1 cellular context compared by ENCODE assay signal in the genomic region with DNA sequence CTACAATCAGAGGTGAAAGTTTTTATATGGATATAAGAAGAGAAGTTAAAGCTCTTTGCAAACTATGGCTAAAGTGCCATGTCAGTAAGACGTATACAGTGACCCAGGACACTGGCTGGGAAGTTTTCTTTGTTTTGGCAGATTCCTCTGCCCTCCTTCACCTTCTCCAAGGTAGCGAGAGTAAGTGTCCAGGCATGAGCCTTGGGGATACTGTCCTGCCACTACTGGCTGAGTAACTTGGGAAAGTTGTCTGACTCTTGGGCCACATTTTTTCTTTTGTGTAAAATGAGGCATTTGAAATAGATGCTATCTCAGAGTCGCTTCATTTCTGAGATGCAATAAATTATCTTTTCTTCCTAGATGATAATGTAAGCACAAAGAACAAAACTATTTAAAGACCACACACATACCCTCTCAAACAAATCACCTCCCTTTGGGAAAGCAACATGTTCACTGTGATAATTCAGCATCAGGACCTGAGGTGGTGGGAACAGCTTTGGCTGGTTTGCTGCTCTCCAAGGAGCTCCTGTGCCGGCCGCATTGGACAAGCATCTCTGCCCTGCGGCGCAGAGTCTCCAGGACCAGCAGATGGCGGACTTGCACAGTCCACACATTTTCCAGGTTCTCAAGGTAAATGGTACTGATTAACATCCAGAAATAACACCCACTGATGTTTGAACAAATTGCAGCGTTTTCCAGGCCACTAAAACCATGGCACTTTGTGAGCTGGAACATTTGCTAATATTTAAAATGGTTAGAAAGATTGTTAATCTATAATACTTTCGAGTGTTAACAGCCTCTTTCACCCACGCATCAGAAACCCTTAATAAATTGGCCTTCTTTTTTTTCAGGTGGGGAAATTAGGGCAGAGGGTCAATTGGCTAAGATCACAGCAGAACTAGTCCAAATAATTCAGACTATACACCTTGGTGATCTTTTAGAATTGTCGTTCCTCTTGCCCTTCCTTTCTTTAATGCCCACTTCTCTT.
A peak's percentile ranks its signal among the peaks of the same experiment; 100 is the strongest.
TF ChIP-seq lines count a peak whose summit lies in the region.

No MANE protein-coding gene starts in this region.

TF ChIP-seq in HepG2, 621 proteins besides CTCF, POLR2A, EP300 and RAD21 (continued from another document and continues in another):
- TF ChIP-seq, protein P1, sequence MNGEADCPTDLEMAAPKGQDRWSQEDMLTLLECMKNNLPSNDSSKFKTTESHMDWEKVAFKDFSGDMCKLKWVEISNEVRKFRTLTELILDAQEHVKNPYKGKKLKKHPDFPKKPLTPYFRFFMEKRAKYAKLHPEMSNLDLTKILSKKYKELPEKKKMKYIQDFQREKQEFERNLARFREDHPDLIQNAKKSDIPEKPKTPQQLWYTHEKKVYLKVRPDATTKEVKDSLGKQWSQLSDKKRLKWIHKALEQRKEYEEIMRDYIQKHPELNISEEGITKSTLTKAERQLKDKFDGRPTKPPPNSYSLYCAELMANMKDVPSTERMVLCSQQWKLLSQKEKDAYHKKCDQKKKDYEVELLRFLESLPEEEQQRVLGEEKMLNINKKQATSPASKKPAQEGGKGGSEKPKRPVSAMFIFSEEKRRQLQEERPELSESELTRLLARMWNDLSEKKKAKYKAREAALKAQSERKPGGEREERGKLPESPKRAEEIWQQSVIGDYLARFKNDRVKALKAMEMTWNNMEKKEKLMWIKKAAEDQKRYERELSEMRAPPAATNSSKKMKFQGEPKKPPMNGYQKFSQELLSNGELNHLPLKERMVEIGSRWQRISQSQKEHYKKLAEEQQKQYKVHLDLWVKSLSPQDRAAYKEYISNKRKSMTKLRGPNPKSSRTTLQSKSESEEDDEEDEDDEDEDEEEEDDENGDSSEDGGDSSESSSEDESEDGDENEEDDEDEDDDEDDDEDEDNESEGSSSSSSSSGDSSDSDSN (CRISPR knock-in tag; IDR thresholded peaks at IDR 0.05): no peak
- no peak for TF ChIP-seq ZNF160 (CRISPR knock-in tag; IDR thresholded peaks at IDR 0.05)
- TF ChIP-seq ZNF777 (CRISPR knock-in tag; IDR thresholded peaks at IDR 0.05): no peak
- TF ChIP-seq, protein P2, sequence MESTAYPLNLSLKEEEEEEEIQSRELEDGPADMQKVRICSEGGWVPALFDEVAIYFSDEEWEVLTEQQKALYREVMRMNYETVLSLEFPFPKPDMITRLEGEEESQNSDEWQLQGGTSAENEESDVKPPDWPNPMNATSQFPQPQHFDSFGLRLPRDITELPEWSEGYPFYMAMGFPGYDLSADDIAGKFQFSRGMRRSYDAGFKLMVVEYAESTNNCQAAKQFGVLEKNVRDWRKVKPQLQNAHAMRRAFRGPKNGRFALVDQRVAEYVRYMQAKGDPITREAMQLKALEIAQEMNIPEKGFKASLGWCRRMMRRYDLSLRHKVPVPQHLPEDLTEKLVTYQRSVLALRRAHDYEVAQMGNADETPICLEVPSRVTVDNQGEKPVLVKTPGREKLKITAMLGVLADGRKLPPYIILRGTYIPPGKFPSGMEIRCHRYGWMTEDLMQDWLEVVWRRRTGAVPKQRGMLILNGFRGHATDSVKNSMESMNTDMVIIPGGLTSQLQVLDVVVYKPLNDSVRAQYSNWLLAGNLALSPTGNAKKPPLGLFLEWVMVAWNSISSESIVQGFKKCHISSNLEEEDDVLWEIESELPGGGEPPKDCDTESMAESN (CRISPR knock-in tag; conservative IDR thresholded peaks at IDR 0.05): 0 out of 2 replicates have a peak, but pooled peaks have one; percentile 35
- 0 out of 2 replicates have a peak, but pooled peaks have one; percentile 66 for TF ChIP-seq ZNF567 (CRISPR knock-in tag; IDR thresholded peaks at IDR 0.05; ENCODE audit: borderline replicate concordance)
- TF ChIP-seq, protein P3, sequence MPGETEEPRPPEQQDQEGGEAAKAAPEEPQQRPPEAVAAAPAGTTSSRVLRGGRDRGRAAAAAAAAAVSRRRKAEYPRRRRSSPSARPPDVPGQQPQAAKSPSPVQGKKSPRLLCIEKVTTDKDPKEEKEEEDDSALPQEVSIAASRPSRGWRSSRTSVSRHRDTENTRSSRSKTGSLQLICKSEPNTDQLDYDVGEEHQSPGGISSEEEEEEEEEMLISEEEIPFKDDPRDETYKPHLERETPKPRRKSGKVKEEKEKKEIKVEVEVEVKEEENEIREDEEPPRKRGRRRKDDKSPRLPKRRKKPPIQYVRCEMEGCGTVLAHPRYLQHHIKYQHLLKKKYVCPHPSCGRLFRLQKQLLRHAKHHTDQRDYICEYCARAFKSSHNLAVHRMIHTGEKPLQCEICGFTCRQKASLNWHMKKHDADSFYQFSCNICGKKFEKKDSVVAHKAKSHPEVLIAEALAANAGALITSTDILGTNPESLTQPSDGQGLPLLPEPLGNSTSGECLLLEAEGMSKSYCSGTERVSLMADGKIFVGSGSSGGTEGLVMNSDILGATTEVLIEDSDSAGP (CRISPR knock-in tag; IDR thresholded peaks at IDR 0.05; ENCODE audit: borderline replicate concordance): no peak
- peak; percentile 97 for TF ChIP-seq SMC3 (IDR thresholded peaks at IDR 0.05; ENCODE audit: low read length)
- 0 out of 2 replicates have a peak, but pooled peaks have one; percentile 19 for TF ChIP-seq ETV5 (CRISPR knock-in tag; IDR thresholded peaks at IDR 0.05; ENCODE audit: borderline replicate concordance)
- TF ChIP-seq, protein P4, sequence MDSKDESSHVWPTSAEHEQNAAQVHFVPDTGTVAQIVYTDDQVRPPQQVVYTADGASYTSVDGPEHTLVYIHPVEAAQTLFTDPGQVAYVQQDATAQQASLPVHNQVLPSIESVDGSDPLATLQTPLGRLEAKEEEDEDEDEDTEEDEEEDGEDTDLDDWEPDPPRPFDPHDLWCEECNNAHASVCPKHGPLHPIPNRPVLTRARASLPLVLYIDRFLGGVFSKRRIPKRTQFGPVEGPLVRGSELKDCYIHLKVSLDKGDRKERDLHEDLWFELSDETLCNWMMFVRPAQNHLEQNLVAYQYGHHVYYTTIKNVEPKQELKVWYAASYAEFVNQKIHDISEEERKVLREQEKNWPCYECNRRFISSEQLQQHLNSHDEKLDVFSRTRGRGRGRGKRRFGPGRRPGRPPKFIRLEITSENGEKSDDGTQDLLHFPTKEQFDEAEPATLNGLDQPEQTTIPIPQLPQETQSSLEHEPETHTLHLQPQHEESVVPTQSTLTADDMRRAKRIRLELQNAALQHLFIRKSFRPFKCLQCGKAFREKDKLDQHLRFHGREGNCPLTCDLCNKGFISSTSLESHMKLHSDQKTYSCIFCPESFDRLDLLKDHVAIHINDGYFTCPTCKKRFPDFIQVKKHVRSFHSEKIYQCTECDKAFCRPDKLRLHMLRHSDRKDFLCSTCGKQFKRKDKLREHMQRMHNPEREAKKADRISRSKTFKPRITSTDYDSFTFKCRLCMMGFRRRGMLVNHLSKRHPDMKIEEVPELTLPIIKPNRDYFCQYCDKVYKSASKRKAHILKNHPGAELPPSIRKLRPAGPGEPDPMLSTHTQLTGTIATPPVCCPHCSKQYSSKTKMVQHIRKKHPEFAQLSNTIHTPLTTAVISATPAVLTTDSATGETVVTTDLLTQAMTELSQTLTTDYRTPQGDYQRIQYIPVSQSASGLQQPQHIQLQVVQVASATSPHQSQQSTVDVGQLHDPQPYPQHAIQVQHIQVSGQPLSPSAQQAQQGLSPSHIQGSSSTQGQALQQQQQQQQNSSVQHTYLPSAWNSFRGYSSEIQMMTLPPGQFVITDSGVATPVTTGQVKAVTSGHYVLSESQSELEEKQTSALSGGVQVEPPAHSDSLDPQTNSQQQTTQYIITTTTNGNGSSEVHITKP (CRISPR knock-in tag; IDR thresholded peaks at IDR 0.05; ENCODE audit: low read depth): no peak
- TF ChIP-seq, protein P5, sequence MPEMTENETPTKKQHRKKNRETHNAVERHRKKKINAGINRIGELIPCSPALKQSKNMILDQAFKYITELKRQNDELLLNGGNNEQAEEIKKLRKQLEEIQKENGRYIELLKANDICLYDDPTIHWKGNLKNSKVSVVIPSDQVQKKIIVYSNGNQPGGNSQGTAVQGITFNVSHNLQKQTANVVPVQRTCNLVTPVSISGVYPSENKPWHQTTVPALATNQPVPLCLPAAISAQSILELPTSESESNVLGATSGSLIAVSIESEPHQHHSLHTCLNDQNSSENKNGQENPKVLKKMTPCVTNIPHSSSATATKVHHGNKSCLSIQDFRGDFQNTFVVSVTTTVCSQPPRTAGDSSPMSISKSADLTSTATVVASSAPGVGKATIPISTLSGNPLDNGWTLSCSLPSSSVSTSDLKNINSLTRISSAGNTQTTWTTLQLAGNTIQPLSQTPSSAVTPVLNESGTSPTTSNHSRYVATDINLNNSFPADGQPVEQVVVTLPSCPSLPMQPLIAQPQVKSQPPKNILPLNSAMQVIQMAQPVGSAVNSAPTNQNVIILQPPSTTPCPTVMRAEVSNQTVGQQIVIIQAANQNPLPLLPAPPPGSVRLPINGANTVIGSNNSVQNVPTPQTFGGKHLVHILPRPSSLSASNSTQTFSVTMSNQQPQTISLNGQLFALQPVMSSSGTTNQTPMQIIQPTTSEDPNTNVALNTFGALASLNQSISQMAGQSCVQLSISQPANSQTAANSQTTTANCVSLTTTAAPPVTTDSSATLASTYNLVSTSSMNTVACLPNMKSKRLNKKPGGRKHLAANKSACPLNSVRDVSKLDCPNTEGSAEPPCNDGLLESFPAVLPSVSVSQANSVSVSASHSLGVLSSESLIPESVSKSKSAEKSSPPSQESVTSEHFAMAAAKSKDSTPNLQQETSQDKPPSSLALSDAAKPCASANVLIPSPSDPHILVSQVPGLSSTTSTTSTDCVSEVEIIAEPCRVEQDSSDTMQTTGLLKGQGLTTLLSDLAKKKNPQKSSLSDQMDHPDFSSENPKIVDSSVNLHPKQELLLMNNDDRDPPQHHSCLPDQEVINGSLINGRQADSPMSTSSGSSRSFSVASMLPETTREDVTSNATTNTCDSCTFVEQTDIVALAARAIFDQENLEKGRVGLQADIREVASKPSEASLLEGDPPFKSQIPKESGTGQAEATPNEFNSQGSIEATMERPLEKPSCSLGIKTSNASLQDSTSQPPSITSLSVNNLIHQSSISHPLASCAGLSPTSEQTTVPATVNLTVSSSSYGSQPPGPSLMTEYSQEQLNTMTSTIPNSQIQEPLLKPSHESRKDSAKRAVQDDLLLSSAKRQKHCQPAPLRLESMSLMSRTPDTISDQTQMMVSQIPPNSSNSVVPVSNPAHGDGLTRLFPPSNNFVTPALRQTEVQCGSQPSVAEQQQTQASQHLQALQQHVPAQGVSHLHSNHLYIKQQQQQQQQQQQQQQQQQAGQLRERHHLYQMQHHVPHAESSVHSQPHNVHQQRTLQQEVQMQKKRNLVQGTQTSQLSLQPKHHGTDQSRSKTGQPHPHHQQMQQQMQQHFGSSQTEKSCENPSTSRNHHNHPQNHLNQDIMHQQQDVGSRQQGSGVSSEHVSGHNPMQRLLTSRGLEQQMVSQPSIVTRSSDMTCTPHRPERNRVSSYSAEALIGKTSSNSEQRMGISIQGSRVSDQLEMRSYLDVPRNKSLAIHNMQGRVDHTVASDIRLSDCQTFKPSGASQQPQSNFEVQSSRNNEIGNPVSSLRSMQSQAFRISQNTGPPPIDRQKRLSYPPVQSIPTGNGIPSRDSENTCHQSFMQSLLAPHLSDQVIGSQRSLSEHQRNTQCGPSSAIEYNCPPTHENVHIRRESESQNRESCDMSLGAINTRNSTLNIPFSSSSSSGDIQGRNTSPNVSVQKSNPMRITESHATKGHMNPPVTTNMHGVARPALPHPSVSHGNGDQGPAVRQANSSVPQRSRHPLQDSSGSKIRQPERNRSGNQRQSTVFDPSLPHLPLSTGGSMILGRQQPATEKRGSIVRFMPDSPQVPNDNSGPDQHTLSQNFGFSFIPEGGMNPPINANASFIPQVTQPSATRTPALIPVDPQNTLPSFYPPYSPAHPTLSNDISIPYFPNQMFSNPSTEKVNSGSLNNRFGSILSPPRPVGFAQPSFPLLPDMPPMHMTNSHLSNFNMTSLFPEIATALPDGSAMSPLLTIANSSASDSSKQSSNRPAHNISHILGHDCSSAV (CRISPR knock-in tag; IDR thresholded peaks at IDR 0.05; ENCODE audit: borderline replicate concordance): no peak
- TF ChIP-seq SMAD3 (CRISPR knock-in tag; IDR thresholded peaks at IDR 0.05): peak; percentile 83; the same call in 1 of the 2 replicates
- TF ChIP-seq, protein P6, sequence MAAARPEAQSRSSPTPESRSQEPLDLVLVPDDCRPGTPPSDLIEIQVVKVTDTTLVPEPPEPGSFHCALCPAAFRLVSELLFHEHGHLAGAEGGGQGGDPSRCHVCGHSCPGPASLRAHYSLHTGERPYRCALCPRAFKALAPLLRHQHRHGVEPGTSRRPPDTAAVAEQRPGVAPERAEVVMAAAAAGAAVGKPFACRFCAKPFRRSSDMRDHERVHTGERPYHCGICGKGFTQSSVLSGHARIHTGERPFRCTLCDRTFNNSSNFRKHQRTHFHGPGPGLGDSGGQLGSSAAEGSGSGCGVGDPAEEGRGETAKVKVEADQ (CRISPR knock-in tag; IDR thresholded peaks at IDR 0.05; ENCODE audit: borderline replicate concordance): no peak
- no peak for TF ChIP-seq ZNF761 (CRISPR knock-in tag; conservative IDR thresholded peaks at IDR 0.05)
- no peak; the same call in 1 of the 2 replicates for TF ChIP-seq MBD4 (IDR thresholded peaks at IDR 0.05; ENCODE audit: borderline replicate concordance, low read length)
- TF ChIP-seq SAFB2 (CRISPR knock-in tag; IDR thresholded peaks at IDR 0.05; ENCODE audit: borderline replicate concordance, low read depth): no peak
- TF ChIP-seq, protein P7, sequence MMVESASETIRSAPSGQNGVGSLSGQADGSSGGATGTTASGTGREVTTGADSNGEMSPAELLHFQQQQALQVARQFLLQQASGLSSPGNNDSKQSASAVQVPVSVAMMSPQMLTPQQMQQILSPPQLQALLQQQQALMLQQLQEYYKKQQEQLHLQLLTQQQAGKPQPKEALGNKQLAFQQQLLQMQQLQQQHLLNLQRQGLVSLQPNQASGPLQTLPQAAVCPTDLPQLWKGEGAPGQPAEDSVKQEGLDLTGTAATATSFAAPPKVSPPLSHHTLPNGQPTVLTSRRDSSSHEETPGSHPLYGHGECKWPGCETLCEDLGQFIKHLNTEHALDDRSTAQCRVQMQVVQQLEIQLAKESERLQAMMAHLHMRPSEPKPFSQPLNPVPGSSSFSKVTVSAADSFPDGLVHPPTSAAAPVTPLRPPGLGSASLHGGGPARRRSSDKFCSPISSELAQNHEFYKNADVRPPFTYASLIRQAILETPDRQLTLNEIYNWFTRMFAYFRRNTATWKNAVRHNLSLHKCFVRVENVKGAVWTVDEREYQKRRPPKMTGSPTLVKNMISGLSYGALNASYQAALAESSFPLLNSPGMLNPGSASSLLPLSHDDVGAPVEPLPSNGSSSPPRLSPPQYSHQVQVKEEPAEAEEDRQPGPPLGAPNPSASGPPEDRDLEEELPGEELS (CRISPR knock-in tag; IDR thresholded peaks at IDR 0.05): no peak
- no peak for TF ChIP-seq ZFP82 (CRISPR knock-in tag; IDR thresholded peaks at IDR 0.05; ENCODE audit: borderline replicate concordance)
- no peak for TF ChIP-seq ZSCAN22 (CRISPR knock-in tag; IDR thresholded peaks at IDR 0.05)
- TF ChIP-seq NONO (IDR thresholded peaks at IDR 0.05): no peak
- no peak for TF ChIP-seq NONO (CRISPR knock-in tag; conservative IDR thresholded peaks at IDR 0.05)
- no peak for TF ChIP-seq ZNF766 (CRISPR knock-in tag; IDR thresholded peaks at IDR 0.05; ENCODE audit: borderline replicate concordance)
- TF ChIP-seq ZNF746 (CRISPR knock-in tag; IDR thresholded peaks at IDR 0.05): no peak
- no peak for TF ChIP-seq SNAPC2 (CRISPR knock-in tag; IDR thresholded peaks at IDR 0.05)
- TF ChIP-seq RFXAP (CRISPR knock-in tag; IDR thresholded peaks at IDR 0.05; ENCODE audit: borderline replicate concordance): no peak
- TF ChIP-seq PAF1 (CRISPR knock-in tag; IDR thresholded peaks at IDR 0.05): no peak
- TF ChIP-seq NR2F6 (IDR thresholded peaks at IDR 0.05): no peak
- no peak for TF ChIP-seq NR2F6 (CRISPR knock-in tag; IDR thresholded peaks at IDR 0.05)
- TF ChIP-seq TCF12 (IDR thresholded peaks at IDR 0.05): no peak
- no peak for TF ChIP-seq TCF12 (CRISPR knock-in tag; IDR thresholded peaks at IDR 0.05)
- TF ChIP-seq KLF16 (CRISPR knock-in tag; IDR thresholded peaks at IDR 0.05): peak in 1 of 2 experiments; percentile 92; a peak in 2 of 4 replicates
- 0 out of 2 replicates have a peak, but pooled peaks have one; percentile 34 for TF ChIP-seq ZNF501 (CRISPR knock-in tag; IDR thresholded peaks at IDR 0.05)
- no peak for TF ChIP-seq HNF4G (IDR thresholded peaks at IDR 0.05; ENCODE audit: borderline replicate concordance, low read depth, low read length)
- no peak for TF ChIP-seq HNF4G (CRISPR knock-in tag; IDR thresholded peaks at IDR 0.05; ENCODE audit: borderline replicate concordance, low read depth)
- no peak for TF ChIP-seq ZNF256 (CRISPR knock-in tag; conservative IDR thresholded peaks at IDR 0.05)
